ENCODE assay signal across 8 cellular contexts in genomic region chr2:163191372-163191771, GRCh38.
DNase-seq lines count a peak whose midpoint lies in the region; ATAC-seq, FAIRE-seq and TF ChIP-seq lines count a peak whose summit lies in the region.

No MANE protein-coding gene starts in this region.

- H3K4me3 ChIP-seq in Caco-2 (ENCODE audit: low read depth, low read length) (no peak overlapping the region), bronchial epithelial cell (ENCODE audit: low read depth, low read length) (no peak overlapping the region), mucosa of descending colon (no peak overlapping the region)

- peak; percentile 51 to 61 for TF ChIP-seq CTCF in Caco-2 (IDR thresholded peaks at IDR 0.05; ENCODE audit: insufficient read depth in 1 of 2, low read depth in 1 of 2, low read length in 1 of 2, severe bottlenecking in 1 of 2, unreplicated experiment in 1 of 2)
- TF ChIP-seq CTCF in bronchial epithelial cell (IDR thresholded peaks at IDR 0.05; ENCODE audit: insufficient read depth, low read length, severe bottlenecking), result peak; percentile 61
- TF ChIP-seq CTCF in mucosa of descending colon (IDR thresholded peaks at IDR 0.05), result peak; percentile 33

- intact Hi-C loops in Caco-2 (cut with micrococcal nuclease; ENCODE audit: unreplicated experiment) (loop anchor here (1.0 to 5.0 kb wide), 6 partner anchors 155 to 1347 kb away; no protein-coding TSS in a partner anchor), mucosa of descending colon (cut with DNase I, micrococcal nuclease) (no loop called here)

- ATAC-seq in GM21367 (IDR thresholded peaks at IDR 0.05; ENCODE audit: unreplicated experiment) (peak; percentile 57), mucosa of descending colon (no peak), T-cell (replicated peaks in 1 of 4) (no peak), HG03520 (IDR thresholded peaks at IDR 0.05; ENCODE audit: unreplicated experiment) (no peak)

- H3K27me3 Mint-ChIP-seq in Caco-2 (ENCODE audit: insufficient read depth, unreplicated experiment), result peaks cover 2% of the 10 kb centered on the region
- H3K27me3 Mint-ChIP-seq in T-cell, result no peaks in the 10 kb centered on the region

- H3K4me3 Mint-ChIP-seq in Caco-2 (ENCODE audit: unreplicated experiment) (no peak overlapping the region), T-cell (no peak overlapping the region)

- no peak overlapping the region for H3K27ac Mint-ChIP-seq in Caco-2 (ENCODE audit: unreplicated experiment)
- H3K27ac Mint-ChIP-seq in T-cell, result no peak overlapping the region

- no peaks in the 10 kb centered on the region for H3K9me3 Mint-ChIP-seq in Caco-2 (ENCODE audit: unreplicated experiment)
- peaks cover 2 to 5% (median 3%) of the 10 kb centered on the region in 3 donors for H3K9me3 Mint-ChIP-seq in T-cell

- DNase-seq in Caco-2 (peak in 1 of 2 experiments; percentile 20), NCI-H2081 treated with DMSO at 0.1 percent for 48 hours (lab: John Stamatoyannopoulos, UW) (peak; percentile 67), bronchial epithelial cell (ENCODE audit: low read depth) (peak; percentile 55), mucosa of descending colon (peak in 1 of 3 donors; percentile 19), T-cell (no peak), middle frontal gyrus (ENCODE audit: extremely low spot score, low spot score) (no peak)

- FAIRE-seq in bronchial epithelial cell (lab: Jason Lieb, UNC), result no peak

- no peaks in the 10 kb centered on the region for H3K4me1 Mint-ChIP-seq in Caco-2 (ENCODE audit: low read depth, unreplicated experiment)
- no peaks in the 10 kb centered on the region for H3K4me1 Mint-ChIP-seq in T-cell

- POLR2A ChIA-PET in Caco-2 (lab: Charles Lee), result no interaction called here
- POLR2A ChIA-PET in T-cell (lab: Charles Lee), result no interaction called here

- no TSS peak for BruUV-seq in Caco-2 (replicated peaks; lab: Mats Ljungman, UMichigan)

- H3K4me1 ChIP-seq in Caco-2 (no peaks in the 10 kb centered on the region), mucosa of descending colon (ENCODE audit: low read depth) (no peaks in the 10 kb centered on the region)

- H3K36me3 Mint-ChIP-seq in Caco-2 (ENCODE audit: insufficient read depth, unreplicated experiment) (no peaks in the 10 kb centered on the region), T-cell (no peaks in the 10 kb centered on the region)

- CTCF ChIA-PET in Caco-2 (lab: Charles Lee) (no interaction called here), T-cell (lab: Charles Lee) (no interaction called here)

- H3K36me3 ChIP-seq in Caco-2 (ENCODE audit: control insufficient read depth, insufficient read depth, low read length), result no peaks in the 10 kb centered on the region
- H3K36me3 ChIP-seq in bronchial epithelial cell (ENCODE audit: control insufficient read depth, insufficient read depth, low read length), result no peaks in the 10 kb centered on the region
- H3K36me3 ChIP-seq in mucosa of descending colon (ENCODE audit: low read depth), result no peaks in the 10 kb centered on the region

- H3K27me3 ChIP-seq in Caco-2 (replicated peaks; ENCODE audit: control insufficient read depth, insufficient read depth, low read length), result no peaks in the 10 kb centered on the region
- no peaks in the 10 kb centered on the region for H3K27me3 ChIP-seq in bronchial epithelial cell (ENCODE audit: control insufficient read depth, insufficient read depth, low read length)

- H3K9me3 ChIP-seq in Caco-2 (no peaks in the 10 kb centered on the region), mucosa of descending colon (no peaks in the 10 kb centered on the region)

Comparison
In these comparisons a context has a peak if more than half of its experiments do, and no peak if none do; other contexts are left out.
1. DNase-seq: peak in NCI-H2081 treated with DMSO at 0.1 percent for 48 hours (single experiment) and bronchial epithelial cell (single experiment); none in T-cell (0 of 34) and middle frontal gyrus (single experiment).
2. Peak in every context shown above with its lines, with median percentiles within 50 percentile points of each other: CTCF ChIP-seq.